ENCODE assay signal across 1 cellular context in the genomic region with DNA sequence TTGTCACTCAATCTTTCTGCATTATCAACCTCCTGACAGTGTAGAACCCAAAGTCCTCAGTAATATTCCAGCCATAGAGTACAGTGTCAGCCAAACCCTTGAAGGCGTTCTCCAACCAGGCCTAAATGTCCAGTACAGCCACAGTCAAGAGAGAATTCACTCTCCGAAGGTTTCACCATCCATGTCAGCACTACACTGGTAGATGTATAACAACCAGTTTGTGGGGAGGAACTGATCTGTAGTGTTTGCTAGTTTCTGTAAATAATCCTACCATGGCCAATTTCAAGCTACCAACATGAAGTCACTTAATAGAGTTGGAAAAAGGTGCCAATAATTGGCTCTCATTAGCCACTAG.
TF ChIP-seq lines count a peak whose summit lies in the region.

No MANE protein-coding gene starts in this region.

TF ChIP-seq in GM12878, 131 proteins besides CTCF, POLR2A, EP300 and RAD21:
- no peak for TF ChIP-seq SMARCA5 (IDR thresholded peaks at IDR 0.05)
